In genomic region chr7:158703679-158704523, GRCh38 we compare ENCODE assay signal across 1 cellular context.
TF ChIP-seq lines count a peak whose summit lies in the region.
"Not testable (repeated sequence)": the region's sequence is repeated elsewhere in the genome, so short reads cannot be mapped to it uniquely, and the experiment has no call there.

No MANE protein-coding gene starts in this region.

TF ChIP-seq in K562, 482 proteins besides CTCF, POLR2A, EP300 and RAD21 (continues in another document):
- peak; percentile 16; the same call in 1 of the 2 replicates for TF ChIP-seq ATF2 (CRISPR knock-in tag; IDR thresholded peaks at IDR 0.05)
- 0 out of 2 replicates have a peak, but pooled peaks have one; percentile 4 for TF ChIP-seq NR1H2 (CRISPR knock-in tag; IDR thresholded peaks at IDR 0.05)
- peak; percentile 24; the same call in 1 of the 2 replicates for TF ChIP-seq ARID4B (CRISPR knock-in tag; IDR thresholded peaks at IDR 0.05)
- TF ChIP-seq ZC3H4 (CRISPR knock-in tag; IDR thresholded peaks at IDR 0.05; ENCODE audit: borderline replicate concordance): peak; percentile 95
- not testable (repeated sequence) for TF ChIP-seq MYC (IDR thresholded peaks at IDR 0.05; ENCODE audit: low read depth, low read length); BRCA1 (IDR thresholded peaks at IDR 0.05); JUN (IDR thresholded peaks at IDR 0.05; ENCODE audit: borderline replicate concordance, low read depth, low read length)
- 0 out of 2 replicates have a peak, but pooled peaks have one; percentile 39 for TF ChIP-seq MYC (CRISPR knock-in tag; IDR thresholded peaks at IDR 0.05; ENCODE audit: borderline replicate concordance, low read depth)
- peak; percentile 71; the same call in 1 of the 2 replicates for TF ChIP-seq ZNF511 (CRISPR knock-in tag; IDR thresholded peaks at IDR 0.05)
- peak; percentile 78; the same call in 1 of the 2 replicates for TF ChIP-seq BRCA1 (CRISPR knock-in tag; IDR thresholded peaks at IDR 0.05)
- 0 out of 2 replicates have a peak, but pooled peaks have one; percentile 2 for TF ChIP-seq TCF3 (CRISPR knock-in tag; IDR thresholded peaks at IDR 0.05)
- TF ChIP-seq, protein P1, sequence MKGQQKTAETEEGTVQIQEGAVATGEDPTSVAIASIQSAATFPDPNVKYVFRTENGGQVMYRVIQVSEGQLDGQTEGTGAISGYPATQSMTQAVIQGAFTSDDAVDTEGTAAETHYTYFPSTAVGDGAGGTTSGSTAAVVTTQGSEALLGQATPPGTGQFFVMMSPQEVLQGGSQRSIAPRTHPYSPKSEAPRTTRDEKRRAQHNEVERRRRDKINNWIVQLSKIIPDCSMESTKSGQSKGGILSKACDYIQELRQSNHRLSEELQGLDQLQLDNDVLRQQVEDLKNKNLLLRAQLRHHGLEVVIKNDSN (CRISPR knock-in tag; IDR thresholded peaks at IDR 0.05): peak; percentile 38; the same call in 1 of the 2 replicates
- 0 out of 2 replicates have a peak, but pooled peaks have one; percentile 60 for TF ChIP-seq LARP7 (IDR thresholded peaks at IDR 0.05)
- TF ChIP-seq CHD1 (IDR thresholded peaks at IDR 0.05; ENCODE audit: low read length): peak; percentile 72
- TF ChIP-seq MED1 (CRISPR knock-in tag; IDR thresholded peaks at IDR 0.05; ENCODE audit: borderline replicate concordance): 0 out of 2 replicates have a peak, but pooled peaks have one; percentile 85
- 0 out of 2 replicates have a peak, but pooled peaks have one; percentile 26 for TF ChIP-seq XRCC5 (IDR thresholded peaks at IDR 0.05; ENCODE audit: low read depth, low read length)
- TF ChIP-seq NFRKB (IDR thresholded peaks at IDR 0.05; ENCODE audit: low read depth): peak; percentile 41; the same call in 1 of the 2 replicates
- peak; percentile 87 for TF ChIP-seq HNRNPL (IDR thresholded peaks at IDR 0.05; ENCODE audit: low read depth, low read length)
- 0 out of 2 replicates have a peak, but pooled peaks have one; percentile 38 for TF ChIP-seq ZZZ3 (IDR thresholded peaks at IDR 0.05)
- 0 out of 2 replicates have a peak, but pooled peaks have one; percentile 34 for TF ChIP-seq HMGXB4 (CRISPR knock-in tag; IDR thresholded peaks at IDR 0.05)
- TF ChIP-seq FOXP1 (CRISPR knock-in tag; IDR thresholded peaks at IDR 0.05): peak; percentile 53; the same call in 1 of the 2 replicates
- 0 out of 2 replicates have a peak, but pooled peaks have one; percentile 83 for TF ChIP-seq SREBF2 (CRISPR knock-in tag; IDR thresholded peaks at IDR 0.05)
- peak; percentile 99; the same call in 1 of the 2 replicates for TF ChIP-seq SRSF3 (IDR thresholded peaks at IDR 0.05; ENCODE audit: insufficient read depth, low read length)
- 0 out of 4 replicates have a peak, but pooled peaks of 1 of the 2 experiments have one; percentile 7 for TF ChIP-seq SIX5 (IDR thresholded peaks at IDR 0.05; ENCODE audit: borderline replicate concordance in 1 of 2, insufficient read depth in 1 of 2, low read depth in 1 of 2, low read length in 2 of 2)
- TF ChIP-seq GTF2E2 (tag; IDR thresholded peaks at IDR 0.05): peak; percentile 39; the same call in 1 of the 2 replicates
- TF ChIP-seq, protein P2, sequence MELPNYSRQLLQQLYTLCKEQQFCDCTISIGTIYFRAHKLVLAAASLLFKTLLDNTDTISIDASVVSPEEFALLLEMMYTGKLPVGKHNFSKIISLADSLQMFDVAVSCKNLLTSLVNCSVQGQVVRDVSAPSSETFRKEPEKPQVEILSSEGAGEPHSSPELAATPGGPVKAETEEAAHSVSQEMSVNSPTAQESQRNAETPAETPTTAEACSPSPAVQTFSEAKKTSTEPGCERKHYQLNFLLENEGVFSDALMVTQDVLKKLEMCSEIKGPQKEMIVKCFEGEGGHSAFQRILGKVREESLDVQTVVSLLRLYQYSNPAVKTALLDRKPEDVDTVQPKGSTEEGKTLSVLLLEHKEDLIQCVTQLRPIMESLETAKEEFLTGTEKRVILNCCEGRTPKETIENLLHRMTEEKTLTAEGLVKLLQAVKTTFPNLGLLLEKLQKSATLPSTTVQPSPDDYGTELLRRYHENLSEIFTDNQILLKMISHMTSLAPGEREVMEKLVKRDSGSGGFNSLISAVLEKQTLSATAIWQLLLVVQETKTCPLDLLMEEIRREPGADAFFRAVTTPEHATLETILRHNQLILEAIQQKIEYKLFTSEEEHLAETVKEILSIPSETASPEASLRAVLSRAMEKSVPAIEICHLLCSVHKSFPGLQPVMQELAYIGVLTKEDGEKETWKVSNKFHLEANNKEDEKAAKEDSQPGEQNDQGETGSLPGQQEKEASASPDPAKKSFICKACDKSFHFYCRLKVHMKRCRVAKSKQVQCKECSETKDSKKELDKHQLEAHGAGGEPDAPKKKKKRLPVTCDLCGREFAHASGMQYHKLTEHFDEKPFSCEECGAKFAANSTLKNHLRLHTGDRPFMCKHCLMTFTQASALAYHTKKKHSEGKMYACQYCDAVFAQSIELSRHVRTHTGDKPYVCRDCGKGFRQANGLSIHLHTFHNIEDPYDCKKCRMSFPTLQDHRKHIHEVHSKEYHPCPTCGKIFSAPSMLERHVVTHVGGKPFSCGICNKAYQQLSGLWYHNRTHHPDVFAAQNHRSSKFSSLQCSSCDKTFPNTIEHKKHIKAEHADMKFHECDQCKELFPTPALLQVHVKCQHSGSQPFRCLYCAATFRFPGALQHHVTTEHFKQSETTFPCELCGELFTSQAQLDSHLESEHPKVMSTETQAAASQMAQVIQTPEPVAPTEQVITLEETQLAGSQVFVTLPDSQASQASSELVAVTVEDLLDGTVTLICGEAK (IDR thresholded peaks at IDR 0.05): not testable (repeated sequence)
- TF ChIP-seq, protein P2 (CRISPR knock-in tag; IDR thresholded peaks at IDR 0.05): peak; percentile 52; the same call in 1 of the 2 replicates
- peak; percentile 52; the same call in 1 of the 2 replicates for TF ChIP-seq RERE (CRISPR knock-in tag; IDR thresholded peaks at IDR 0.05; ENCODE audit: borderline replicate concordance)
- 0 out of 2 replicates have a peak, but pooled peaks have one; percentile 43 for TF ChIP-seq JUN (CRISPR knock-in tag; IDR thresholded peaks at IDR 0.05; ENCODE audit: borderline replicate concordance)
